In the genomic region with DNA sequence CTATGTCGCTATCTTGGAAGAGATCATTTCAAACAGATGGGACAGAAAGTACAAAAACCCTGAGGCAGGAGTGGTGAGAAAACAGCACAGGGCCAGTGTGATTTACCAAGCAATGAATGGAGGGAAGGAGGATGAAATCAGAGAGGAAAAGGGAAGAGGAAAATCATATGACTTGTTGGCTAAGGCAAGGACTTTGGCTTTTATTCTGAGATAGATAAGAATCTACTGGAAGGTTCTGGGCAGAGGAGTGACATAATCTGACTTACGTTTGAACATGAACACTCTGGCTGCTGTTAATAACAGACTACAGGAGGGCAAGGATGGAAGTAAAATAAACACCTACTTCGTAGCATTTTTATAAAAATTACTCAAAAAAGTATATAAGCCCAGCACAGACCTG, we compare ENCODE assay signal across 19 cellular contexts.
DNase-seq lines count a peak whose midpoint lies in the region; ATAC-seq, FAIRE-seq and TF ChIP-seq lines count a peak whose summit lies in the region.
"Had no signal": no experiment of that assay in that cellular context is flagged by ENCODE, and none has a peak within 500 bp of the region (broad histone marks: within the 10 kb centered on the region; RNA-seq: fewer than 3 reads in every experiment).

No MANE protein-coding gene starts in this region.

- TF ChIP-seq CTCF in GM23338 (conservative IDR thresholded peaks at IDR 0.05; ENCODE audit: low read depth in 2 of 2) (no peak), astrocyte (IDR thresholded peaks at IDR 0.05; ENCODE audit: insufficient read depth, low read depth, low read length) (no peak), fibroblast of pulmonary artery (IDR thresholded peaks at IDR 0.05; ENCODE audit: low read length, missing control alignments) (no peak)

- H3K4me3 ChIP-seq in GM23338 (no peak overlapping the region), astrocyte (ENCODE audit: insufficient read depth, low read depth, low read length) (no peak overlapping the region), fibroblast of pulmonary artery (replicated peaks; ENCODE audit: low read depth, low read length) (no peak overlapping the region)
- H3K4me3 ChIP-seq: Peyer's patch had no signal

- H4K20me1 ChIP-seq in GM23338 (replicated peaks; ENCODE audit: insufficient read depth): no peaks in the 10 kb centered on the region
- no peaks in the 10 kb centered on the region for H4K20me1 ChIP-seq in astrocyte (ENCODE audit: insufficient read depth, low read length)

- H3K36me3 Mint-ChIP-seq in GM23338 (ENCODE audit: low read depth) (no peaks in the 10 kb centered on the region; the same call in 2 of the 3 replicates), astrocyte (ENCODE audit: low read depth, unreplicated experiment) (no peaks in the 10 kb centered on the region)

- H3K27ac Mint-ChIP-seq in GM23338 (no peak overlapping the region), astrocyte (ENCODE audit: unreplicated experiment) (no peak overlapping the region)

- no peaks in the 10 kb centered on the region for H3K27me3 ChIP-seq in GM23338 (ENCODE audit: insufficient read depth)
- no peaks in the 10 kb centered on the region for H3K27me3 ChIP-seq in astrocyte (ENCODE audit: insufficient read depth, low read length)
- H3K27me3 ChIP-seq: Peyer's patch had no signal

- FAIRE-seq in astrocyte (lab: Jason Lieb, UNC) (no peak), HTR-8/SVneo (lab: Jason Lieb, UNC) (no peak)
- FAIRE-seq: GM12892, H54 had no signal

- H3K4me1 Mint-ChIP-seq in GM23338 (peaks cover 3% of the 10 kb centered on the region), astrocyte (ENCODE audit: low read depth, unreplicated experiment) (no peaks in the 10 kb centered on the region)

- H3K9me3 ChIP-seq in astrocyte (ENCODE audit: insufficient read depth, low read depth, low read length): no peaks in the 10 kb centered on the region
- H3K9me3 ChIP-seq: Peyer's patch had no signal

- no peak for DNase-seq in GM23338 (ENCODE audit: low spot score)
- peak; percentile 20 for DNase-seq in astrocyte (ENCODE audit: low read depth)
- DNase-seq in fibroblast of pulmonary artery (ENCODE audit: low read depth): peak; percentile 7
- peak; percentile 13 for DNase-seq in pons (ENCODE audit: low spot score)
- no peak for DNase-seq in HTR-8/SVneo (ENCODE audit: insufficient read length, low spot score)
- no peak for DNase-seq in NCI-H345 treated with DMSO at 0.1 percent for 48 hours (lab: John Stamatoyannopoulos, UW; ENCODE audit: unreplicated experiment)
- DNase-seq: C1 segment of cervical spinal cord, DMS79 treated with DMSO at 0.1 percent for 48 hours, GF-D8, NCI-H1048, NCI-H146, NCI-H2081 treated with DMSO at 0.1 percent for 48 hours, NCI-H524 treated with DMSO at 0.1 percent for 48 hours, Peyer's patch, SHP77 had no signal

- no peak for ATAC-seq in GM23338
- no peak for ATAC-seq in GM18868 (IDR thresholded peaks at IDR 0.05; ENCODE audit: unreplicated experiment)

- H3K4me2 ChIP-seq in GM23338 (no peak overlapping the region), astrocyte (ENCODE audit: low read length) (no peak overlapping the region)

- no peak overlapping the region for H3K9ac ChIP-seq in astrocyte (ENCODE audit: low read length)

- H3K4me3 Mint-ChIP-seq in GM23338 (no peak overlapping the region), astrocyte (ENCODE audit: unreplicated experiment) (no peak overlapping the region)

- H3F3A ChIP-seq in GM23338 (replicated peaks; ENCODE audit: low read depth): no peaks in the 10 kb centered on the region

- H3K9me3 Mint-ChIP-seq in GM23338 (no peaks in the 10 kb centered on the region), astrocyte (ENCODE audit: unreplicated experiment) (peaks cover 2% of the 10 kb centered on the region)

- H3K27ac ChIP-seq in GM23338 (ENCODE audit: low read depth) (no peak overlapping the region), astrocyte (ENCODE audit: low read depth, low read length) (no peak overlapping the region)
- H3K27ac ChIP-seq: HL-60, Peyer's patch had no signal

- H3K9me2 ChIP-seq in GM23338 (ENCODE audit: insufficient read depth): no peaks in the 10 kb centered on the region

- H2AFZ ChIP-seq in GM23338 (peak overlapping the region; percentile 77; the same call in 1 of the 2 replicates), astrocyte (ENCODE audit: low read depth, low read length) (no peak overlapping the region)

- H3K79me2 ChIP-seq in GM23338 (replicated peaks; ENCODE audit: insufficient read depth) (no peaks in the 10 kb centered on the region), astrocyte (ENCODE audit: insufficient read depth, low read length) (no peaks in the 10 kb centered on the region)

- no peaks in the 10 kb centered on the region for H3K4me1 ChIP-seq in GM23338 (ENCODE audit: insufficient read depth)
- no peaks in the 10 kb centered on the region for H3K4me1 ChIP-seq in astrocyte (ENCODE audit: insufficient read depth, low read length)
- H3K4me1 ChIP-seq: Peyer's patch had no signal

- H3K27me3 Mint-ChIP-seq in GM23338 (ENCODE audit: insufficient read depth, low read depth, poor library complexity) (no peaks in the 10 kb centered on the region), astrocyte (ENCODE audit: low read depth, unreplicated experiment) (no peaks in the 10 kb centered on the region)

- H3K36me3 ChIP-seq in GM23338 (ENCODE audit: insufficient read depth) (no peaks in the 10 kb centered on the region), astrocyte (ENCODE audit: insufficient read depth, low read length) (no peaks in the 10 kb centered on the region)
- H3K36me3 ChIP-seq: Peyer's patch had no signal

TF ChIP-seq in GM23338, 12 proteins besides CTCF, POLR2A, EP300 and RAD21 (continues in another document):
- TF ChIP-seq POLR2AphosphoS5 (IDR thresholded peaks at IDR 0.05; ENCODE audit: low read depth): no peak
- no peak for TF ChIP-seq NANOG (IDR thresholded peaks at IDR 0.05; ENCODE audit: borderline replicate concordance)
- no peak for TF ChIP-seq JUNB (IDR thresholded peaks at IDR 0.05; ENCODE audit: unreplicated experiment)
- no peak for TF ChIP-seq ZNF114 (CRISPR knock-in tag; IDR thresholded peaks at IDR 0.05)
- no peak for TF ChIP-seq ZNF331 (CRISPR knock-in tag; IDR thresholded peaks at IDR 0.05; ENCODE audit: low read depth)
- no peak for TF ChIP-seq EZH2phosphoT487 (IDR thresholded peaks at IDR 0.05; ENCODE audit: unreplicated experiment)
- no peak for TF ChIP-seq STAT1 (IDR thresholded peaks at IDR 0.05; ENCODE audit: unreplicated experiment)
- no peak for TF ChIP-seq EZH2 (IDR thresholded peaks at IDR 0.05; ENCODE audit: low read depth, unreplicated experiment)
- TF ChIP-seq, protein P1, sequence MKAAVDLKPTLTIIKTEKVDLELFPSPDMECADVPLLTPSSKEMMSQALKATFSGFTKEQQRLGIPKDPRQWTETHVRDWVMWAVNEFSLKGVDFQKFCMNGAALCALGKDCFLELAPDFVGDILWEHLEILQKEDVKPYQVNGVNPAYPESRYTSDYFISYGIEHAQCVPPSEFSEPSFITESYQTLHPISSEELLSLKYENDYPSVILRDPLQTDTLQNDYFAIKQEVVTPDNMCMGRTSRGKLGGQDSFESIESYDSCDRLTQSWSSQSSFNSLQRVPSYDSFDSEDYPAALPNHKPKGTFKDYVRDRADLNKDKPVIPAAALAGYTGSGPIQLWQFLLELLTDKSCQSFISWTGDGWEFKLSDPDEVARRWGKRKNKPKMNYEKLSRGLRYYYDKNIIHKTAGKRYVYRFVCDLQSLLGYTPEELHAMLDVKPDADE (IDR thresholded peaks at IDR 0.05): no peak
- TF ChIP-seq, protein P2, sequence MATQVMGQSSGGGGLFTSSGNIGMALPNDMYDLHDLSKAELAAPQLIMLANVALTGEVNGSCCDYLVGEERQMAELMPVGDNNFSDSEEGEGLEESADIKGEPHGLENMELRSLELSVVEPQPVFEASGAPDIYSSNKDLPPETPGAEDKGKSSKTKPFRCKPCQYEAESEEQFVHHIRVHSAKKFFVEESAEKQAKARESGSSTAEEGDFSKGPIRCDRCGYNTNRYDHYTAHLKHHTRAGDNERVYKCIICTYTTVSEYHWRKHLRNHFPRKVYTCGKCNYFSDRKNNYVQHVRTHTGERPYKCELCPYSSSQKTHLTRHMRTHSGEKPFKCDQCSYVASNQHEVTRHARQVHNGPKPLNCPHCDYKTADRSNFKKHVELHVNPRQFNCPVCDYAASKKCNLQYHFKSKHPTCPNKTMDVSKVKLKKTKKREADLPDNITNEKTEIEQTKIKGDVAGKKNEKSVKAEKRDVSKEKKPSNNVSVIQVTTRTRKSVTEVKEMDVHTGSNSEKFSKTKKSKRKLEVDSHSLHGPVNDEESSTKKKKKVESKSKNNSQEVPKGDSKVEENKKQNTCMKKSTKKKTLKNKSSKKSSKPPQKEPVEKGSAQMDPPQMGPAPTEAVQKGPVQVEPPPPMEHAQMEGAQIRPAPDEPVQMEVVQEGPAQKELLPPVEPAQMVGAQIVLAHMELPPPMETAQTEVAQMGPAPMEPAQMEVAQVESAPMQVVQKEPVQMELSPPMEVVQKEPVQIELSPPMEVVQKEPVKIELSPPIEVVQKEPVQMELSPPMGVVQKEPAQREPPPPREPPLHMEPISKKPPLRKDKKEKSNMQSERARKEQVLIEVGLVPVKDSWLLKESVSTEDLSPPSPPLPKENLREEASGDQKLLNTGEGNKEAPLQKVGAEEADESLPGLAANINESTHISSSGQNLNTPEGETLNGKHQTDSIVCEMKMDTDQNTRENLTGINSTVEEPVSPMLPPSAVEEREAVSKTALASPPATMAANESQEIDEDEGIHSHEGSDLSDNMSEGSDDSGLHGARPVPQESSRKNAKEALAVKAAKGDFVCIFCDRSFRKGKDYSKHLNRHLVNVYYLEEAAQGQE (IDR thresholded peaks at IDR 0.05; ENCODE audit: unreplicated experiment): no peak

Comparison
In these comparisons a context has a peak if more than half of its experiments do, and no peak if none do; other contexts are left out.
1. DNase-seq: peak in astrocyte (single experiment), fibroblast of pulmonary artery (single experiment) and pons (single experiment); none in GM23338 (single experiment), HTR-8/SVneo (single experiment) and NCI-H345 treated with DMSO at 0.1 percent for 48 hours (single experiment).